ENCODE assay signal across 15 cellular contexts in genomic region chr11:45860348-45860747, GRCh38. TPM values are rescaled to one million over a fixed set of nuclear protein-coding genes. Genes with fewer than 3 reads are reported as not detected.
DNase-seq lines count a peak whose midpoint lies in the region; ATAC-seq and TF ChIP-seq lines count a peak whose summit lies in the region.
"Had no signal": no experiment of that assay in that cellular context is flagged by ENCODE, and none has a peak within 500 bp of the region (broad histone marks: within the 10 kb centered on the region; RNA-seq: fewer than 3 reads in every experiment).

No MANE protein-coding gene starts in this region.

- H3K4me3 ChIP-seq in ACC112 (ENCODE audit: low read depth, low read length): no peak overlapping the region
- H3K4me3 ChIP-seq in left lung: no peak overlapping the region
- H3K4me3 ChIP-seq in gastrocnemius medialis: no peak overlapping the region
- H3K4me3 ChIP-seq: PC-9 had no signal

- ATAC-seq in left lung (no peak), gastrocnemius medialis (no peak), HG02973 (IDR thresholded peaks at IDR 0.05; ENCODE audit: unreplicated experiment) (no peak)
- ATAC-seq: T-cell had no signal

- H2AFZ ChIP-seq in ACC112 (ENCODE audit: low read length, unreplicated experiment): no peak overlapping the region
- H2AFZ ChIP-seq: PC-9 had no signal

- TF ChIP-seq POLR2A in gastrocnemius medialis (IDR thresholded peaks at IDR 0.05): no peak

- H3K9me3 ChIP-seq in left lung (no peaks in the 10 kb centered on the region), gastrocnemius medialis (no peaks in the 10 kb centered on the region)

- H3K4me1 ChIP-seq in ACC112 (ENCODE audit: control insufficient read depth, insufficient read depth, low read length, unreplicated experiment) (peaks cover 38% of the 10 kb centered on the region), left lung (peaks cover 34 to 42% of the 10 kb centered on the region in 2 donors), gastrocnemius medialis (peaks cover 61 to 62% of the 10 kb centered on the region in 2 donors)

- TF ChIP-seq CTCF in left lung (IDR thresholded peaks at IDR 0.05) (no peak), gastrocnemius medialis (IDR thresholded peaks at IDR 0.05 in 4 of 5, conservative IDR thresholded peaks at IDR 0.05 in 1 of 5) (no peak)

- H3K79me2 ChIP-seq in ACC112 (ENCODE audit: control insufficient read depth, insufficient read depth, low read length, unreplicated experiment): peaks cover 3% of the 10 kb centered on the region

- H3K36me3 ChIP-seq in ACC112 (ENCODE audit: insufficient read depth, low read length) (peaks cover 19% of the 10 kb centered on the region), left lung (peaks cover 0 to 95% of the 10 kb centered on the region in 2 donors), gastrocnemius medialis (peaks cover 0 to 42% of the 10 kb centered on the region in 2 donors)

- in situ Hi-C loops in gastrocnemius medialis (cut with MboI; ENCODE audit: low sequenced_read_pairs in 4 of 4): no loop called here

- H3K27ac ChIP-seq in ACC112 (ENCODE audit: low read depth, low read length) (peak overlapping the region; percentile 65), angular gyrus (ENCODE audit: low read depth, low read length) (peak overlapping the region; percentile 80), left lung (peak overlapping the region; percentile 74 to 90), gastrocnemius medialis (peak overlapping the region; percentile 91 to 99 (median 99))
- H3K27ac ChIP-seq: PC-9 had no signal

- intact Hi-C loops in left lung (cut with DNase I): no loop called here
- intact Hi-C loops in gastrocnemius medialis (cut with DNase I; ENCODE audit: low total_unique reads): loop anchor here (5.0 to 10.0 kb wide), 2 partner anchors 57 to 264 kb away; partner anchors contain the start of genes PEX16 and PHF21A

- DNase-seq in left lung (no peak), gastrocnemius medialis (no peak), cerebellum (ENCODE audit: low spot score) (no peak), pons (ENCODE audit: low spot score) (no peak)
- no peak for DNase-seq in stimulated activated naive CD4-positive, alpha-beta T cell (lab: John Stamatoyannopoulos, UW)
- DNase-seq: activated CD4-positive, CD25-positive, alpha-beta regulatory T cell treated with anti-CD3 and anti-CD28 coated beads, Interleukin-2, amount 50 U/mL, for 72 hours; KG1; NCI-H1436; NCI-H510A; T-cell had no signal

- H3K27me3 ChIP-seq in ACC112 (ENCODE audit: insufficient read depth, low read length) (no peaks in the 10 kb centered on the region), left lung (no peaks in the 10 kb centered on the region), gastrocnemius medialis (no peaks in the 10 kb centered on the region)

RNA-seq across cellular contexts. Expression of gene CRY2, which starts 13.1 kb away (rescaled TPM):
- total RNA-seq in left lung (10 to 100 TPM; 32.7 to 42.3 TPM), gastrocnemius medialis (10 to 100 TPM; 36.4 to 85.9 (median 37.9) TPM), cerebellum (32.5 TPM)

RNA-seq across cellular contexts. Expression of gene MAPK8IP1, which starts 25.1 kb away (rescaled TPM):
- total RNA-seq in left lung (1 to 10 TPM; 6.9 to 8.7 TPM), gastrocnemius medialis (1 to 10 TPM; 1.4 to 4.0 (median 1.9) TPM), cerebellum (48.7 TPM)

RNA-seq across cellular contexts. Expression of gene FREY1, which starts 46.7 kb away (rescaled TPM):
- total RNA-seq in left lung: under 1 TPM; 0.35 to 0.89 TPM
- total RNA-seq in gastrocnemius medialis: not detected
- 2.5 TPM for total RNA-seq in cerebellum
- total RNA-seq: mucosa of gallbladder had no signal

RNA-seq across cellular contexts. Expression of gene SLC35C1, which starts 55.4 kb away (rescaled TPM):
- 10 to 100 TPM; 25.5 to 30.7 TPM for total RNA-seq in left lung
- 10 to 100 TPM in 1 of 4 donors, 1 to 10 TPM in 3; 4.8 to 11.7 (median 7.8) TPM for total RNA-seq in gastrocnemius medialis
- 3.5 TPM for total RNA-seq in cerebellum

RNA-seq across cellular contexts. Expression of gene PEX16, which starts 57.3 kb away (rescaled TPM):
- total RNA-seq in left lung: 10 to 100 TPM; 19.6 to 23.4 TPM
- total RNA-seq in gastrocnemius medialis: 10 to 100 TPM; 18.5 to 27.2 (median 20.5) TPM
- total RNA-seq in cerebellum: 18.4 TPM
